ENCODE assay signal across 12 cellular contexts in the genomic region with DNA sequence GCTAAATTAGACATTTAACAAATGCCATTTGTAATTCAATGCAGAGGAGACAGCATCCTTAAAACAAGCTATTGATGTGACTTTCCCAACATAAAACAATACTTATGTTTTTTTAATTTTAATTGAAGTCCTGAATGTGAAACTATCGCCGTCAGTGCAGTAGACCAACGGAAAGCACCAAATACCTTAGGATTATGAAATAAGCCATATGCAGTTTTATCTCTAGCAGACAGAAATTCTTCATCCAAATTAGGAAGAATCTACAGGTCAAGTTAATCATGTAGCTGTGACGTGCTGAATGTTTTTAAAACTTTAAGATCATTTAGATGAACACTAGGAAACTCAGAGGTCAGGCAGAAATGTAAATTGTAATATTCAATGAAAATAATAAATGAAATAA. TPM values are rescaled to one million over a fixed set of nuclear protein-coding genes. Genes with fewer than 3 reads are reported as not detected.
DNase-seq lines count a peak whose midpoint lies in the region; ATAC-seq and TF ChIP-seq lines count a peak whose summit lies in the region.
"Had no signal": no experiment of that assay in that cellular context is flagged by ENCODE, and none has a peak within 500 bp of the region (broad histone marks: within the 10 kb centered on the region; RNA-seq: fewer than 3 reads in every experiment).

No MANE protein-coding gene starts in this region.

- TF ChIP-seq CTCF in AG10803 (conservative IDR thresholded peaks at IDR 0.05; ENCODE audit: low read length): no peak
- TF ChIP-seq CTCF in dorsolateral prefrontal cortex (IDR thresholded peaks at IDR 0.05 in 54 of 56, conservative IDR thresholded peaks at IDR 0.05 in 2 of 56; ENCODE audit: low read depth in 1 of 56, partially characterized antibody in 56 of 56): no peak
- no peak for TF ChIP-seq CTCF in nephron progenitor cell (IDR thresholded peaks at IDR 0.05)
- no peak for TF ChIP-seq CTCF in thyroid gland (IDR thresholded peaks at IDR 0.05)

- peak overlapping the region in 2 of 3 donors; percentile 7 to 75 for H3K4me3 Mint-ChIP-seq in T-cell
- peak overlapping the region; percentile 93 for H3K4me3 Mint-ChIP-seq in nephron progenitor cell

- POLR2A ChIA-PET in T-cell (lab: Charles Lee): interaction anchor here in 1 of 2 donors (0.5 kb wide), 1 partner anchor 232 kb away, joined by 3 read pairs; no protein-coding TSS in a partner anchor

- no peak for TF ChIP-seq POLR2A in thyroid gland (IDR thresholded peaks at IDR 0.05)

- H3K27me3 Mint-ChIP-seq in T-cell: peaks cover 53 to 55% of the 10 kb centered on the region in 2 donors
- H3K27me3 Mint-ChIP-seq in nephron progenitor cell (ENCODE audit: low read depth, poor library complexity): peaks cover 26% of the 10 kb centered on the region

- WGBS in thyroid gland, 2 donors: 90 to 94% methylated on average over 4 of the region's 4 CpGs

- no peak for ATAC-seq in T-cell (replicated peaks in 1 of 4)

- H3K27ac Mint-ChIP-seq in T-cell (no peak overlapping the region), nephron progenitor cell (no peak overlapping the region)

- intact Hi-C loops in dorsolateral prefrontal cortex (cut with DNase I) (no loop called here), thyroid gland (cut with DNase I) (no loop called here)

- CTCF ChIA-PET in T-cell (lab: Charles Lee): interaction anchor here in 1 of 2 donors (0.6 kb wide), 1 partner anchor 514 kb away, joined by 6 read pairs; no protein-coding TSS in a partner anchor

- H3K36me3 Mint-ChIP-seq in T-cell (no peaks in the 10 kb centered on the region), nephron progenitor cell (ENCODE audit: low read depth) (no peaks in the 10 kb centered on the region)

- peaks cover 15 to 19% of the 10 kb centered on the region in 2 donors for H3K4me1 ChIP-seq in thyroid gland

- H3K4me3 ChIP-seq in AG10803 (ENCODE audit: low read length) (no peak overlapping the region; the same call in 1 of the 2 replicates), dorsolateral prefrontal cortex (peak overlapping the region in 51 of 59 donors; percentile 57 to 83 (median 70)), thyroid gland (replicated peaks in 1 of 3) (no peak overlapping the region)

- H3K4me1 Mint-ChIP-seq in T-cell: peaks cover 8 to 14% (median 13%) of the 10 kb centered on the region in 3 donors
- H3K4me1 Mint-ChIP-seq in nephron progenitor cell: peaks cover 18% of the 10 kb centered on the region

- H3K27me3 ChIP-seq in dorsolateral prefrontal cortex (peaks cover 0 to 8% (median 0%) of the 10 kb centered on the region in 45 donors), thyroid gland (no peaks in the 10 kb centered on the region)

- H3K27ac ChIP-seq in dorsolateral prefrontal cortex: peak overlapping the region in 35 of 59 donors; percentile 3 to 87 (median 68)
- H3K27ac ChIP-seq in thyroid gland: no peak overlapping the region

- H3K9me3 ChIP-seq in thyroid gland: no peaks in the 10 kb centered on the region

- no peaks in the 10 kb centered on the region for H3K36me3 ChIP-seq in thyroid gland

- H3K9me3 Mint-ChIP-seq in T-cell (no peaks in the 10 kb centered on the region), nephron progenitor cell (no peaks in the 10 kb centered on the region)

- DNase-seq in AG10803 (ENCODE audit: low read depth): peak; percentile 32
- no peak for DNase-seq in T-cell
- no peak for DNase-seq in dorsolateral prefrontal cortex
- DNase-seq in nephron progenitor cell: no peak
- no peak for DNase-seq in epidermal melanocyte (ENCODE audit: insufficient read length, low spot score)
- DNase-seq in thyroid gland: no peak
- no peak for DNase-seq in NCI-H1105 treated with DMSO at 0.1 percent for 48 hours (lab: John Stamatoyannopoulos, UW)
- DNase-seq in DMS53 (lab: John Stamatoyannopoulos, UW): no peak
- DNase-seq: C1 segment of cervical spinal cord, Kasumi-1, NCI-H2029 had no signal

RNA-seq across cellular contexts. Expression of gene ST6GALNAC5, which starts 0.7 kb away (rescaled TPM):
- total RNA-seq in T-cell (not detected), dorsolateral prefrontal cortex (10 to 100 TPM in 119 of 120 experiments, 1 to 10 TPM in 1; 9.2 to 78.8 (median 45.6) TPM), thyroid gland (1 to 10 TPM in 1 of 4 donors, under 1 TPM in 1, not detected in 2; 0.83 to 3.0 TPM)
- total RNA-seq: OCI-LY7 had no signal

Comparison
In these comparisons a context has a peak if more than half of its experiments do, and no peak if none do; other contexts are left out.
1. H3K4me3 ChIP-seq: peak in dorsolateral prefrontal cortex (51 of 59); none in AG10803 (single experiment) and thyroid gland (0 of 3).
2. H3K27ac ChIP-seq: peak in dorsolateral prefrontal cortex (35 of 59); none in thyroid gland (0 of 3).